ENCODE assay signal across 32 cellular contexts in genomic region chr7:75645570-75645969, GRCh38.
"Had no signal": no experiment of that assay in that cellular context is flagged by ENCODE, and none has a peak within 500 bp of the region (broad histone marks: within the 10 kb centered on the region; RNA-seq: fewer than 3 reads in every experiment).

No MANE protein-coding gene starts in this region.

- ATAC-seq: activated naive CD4-positive, alpha-beta T cell treated with anti-CD3 and anti-CD28 coated beads, Interleukin-2, amount 50 U/mL, for 72 hours; activated naive CD8-positive, alpha-beta T cell treated with anti-CD3 and anti-CD28 coated beads, Interleukin-2, amount 50 U/mL, for 24 hours; activated T-cell treated with anti-CD3 and anti-CD28 coated beads, Interleukin-2, amount 50 U/mL, for 4 hours; activated T-cell treated with anti-CD3 and anti-CD28 coated beads, Interleukin-2, amount 50 U/mL, for 72 hours; activated T-helper 17 cell treated with anti-CD3 and anti-CD28 coated beads, Interleukin-2, amount 50 U/mL, for 72 hours; body of pancreas had no signal

- H3K4me1 ChIP-seq: breast epithelium had no signal

- H3K4me3 ChIP-seq: adrenal gland, ascending aorta, body of pancreas, breast epithelium, cardiac muscle cell had no signal

- H3K27ac ChIP-seq: adrenal gland, ascending aorta, body of pancreas, breast epithelium had no signal

- H3K27me3 ChIP-seq: adrenal gland, ascending aorta, body of pancreas, breast epithelium, cardiac muscle cell had no signal

- H3K9me3 ChIP-seq: adrenal gland, ascending aorta, body of pancreas had no signal

- H3K36me3 ChIP-seq: adrenal gland, breast epithelium, cardiac muscle cell had no signal

- FAIRE-seq: astrocyte, bronchial epithelial cell had no signal

- DNase-seq: activated effector memory CD4-positive, alpha-beta T cell treated with anti-CD3 and anti-CD28 coated beads, Interleukin-2, amount 50 U/mL, for 16 hours; activated effector memory CD4-positive, alpha-beta T cell treated with Interleukin-2 at 50 U/mL for 16 hours; activated gamma-delta T cell; activated naive CD4-positive, alpha-beta T cell; activated naive CD4-positive, alpha-beta T cell treated with anti-CD3 and anti-CD28 coated beads for 36 hours; activated naive CD4-positive, alpha-beta T cell treated with anti-CD3 and anti-CD28 coated beads, Interleukin-2, amount 10 ng/mL, durations not matched to agents 7 days and 5 days; activated naive CD4-positive, alpha-beta T cell treated with anti-CD3 and anti-CD28 coated beads, Interleukin-2, amount 50 U/mL, for 16 hours; activated naive CD4-positive, alpha-beta T cell treated with Interleukin-2 at 50 U/mL for 16 hours; activated naive CD8-positive, alpha-beta T cell treated with anti-CD3 and anti-CD28 coated beads for 36 hours; activated naive CD8-positive, alpha-beta T cell treated with anti-CD3 and anti-CD28 coated beads, Interleukin-2, amount 10 ng/mL, durations not matched to agents 7 days and 5 days; activated naive CD8-positive, alpha-beta T cell treated with anti-CD3 and anti-CD28 coated beads, Interleukin-2, amount 50 U/mL, for 24 hours; activated T-cell treated with anti-CD3 and anti-CD28 coated beads, Interleukin-2, amount 50 U/mL, for 1 hour; activated T-cell treated with anti-CD3 and anti-CD28 coated beads, Interleukin-2, amount 50 U/mL, for 24 hours; activated T-cell treated with anti-CD3 and anti-CD28 coated beads, Interleukin-2, amount 50 U/mL, for 4 hours; activated T-cell treated with anti-CD3 and anti-CD28 coated beads, Interleukin-2, amount 50 U/mL, for 48 hours; activated T-cell treated with anti-CD3 and anti-CD28 coated beads, Interleukin-2, amount 50 U/mL, for 72 hours; adrenal gland; amniotic stem cell; amygdala; anterior cingulate cortex; aorta; body of pancreas; caudate nucleus; central memory CD4-positive, alpha-beta T cell; cerebellar nuclear complex had no signal
